ENCODE assay signal across 9 cellular contexts in genomic region chr15:82571722-82572222, GRCh38. TPM values are rescaled to one million over a fixed set of nuclear protein-coding genes. Genes with fewer than 3 reads are reported as not detected.
A peak's percentile ranks its signal among the peaks of the same experiment; 100 is the strongest.
DNase-seq lines count a peak whose midpoint lies in the region; ATAC-seq, FAIRE-seq and TF ChIP-seq lines count a peak whose summit lies in the region.
"Had no signal": no experiment of that assay in that cellular context is flagged by ENCODE, and none has a peak within 500 bp of the region (broad histone marks: within the 10 kb centered on the region; RNA-seq: fewer than 3 reads in every experiment).

No MANE protein-coding gene starts in this region.

- ATAC-seq in stimulated activated effector memory CD8-positive, alpha-beta T cell treated with anti-CD3 and anti-CD28 coated beads, Interleukin-12 subunit alpha, Interleukin-12 subunit beta, amount 100 ng/mL, for 72 hours, result peak; percentile 12
- ATAC-seq in HG02763 (IDR thresholded peaks at IDR 0.05; ENCODE audit: unreplicated experiment) (no peak), GM18511 (IDR thresholded peaks at IDR 0.05; ENCODE audit: unreplicated experiment) (no peak)

- intact Hi-C loops in kidney (cut with DNase I), result no loop called here

- no peaks in the 10 kb centered on the region for H3K36me3 Mint-ChIP-seq in stimulated activated effector memory CD8-positive, alpha-beta T cell treated with anti-CD3 and anti-CD28 coated beads, Interleukin-12 subunit alpha, Interleukin-12 subunit beta, amount 100 ng/mL, for 72 hours

- DNase-seq in AG10803 (ENCODE audit: low read depth) (peak; percentile 77), MG63 (peak; percentile 76), cerebellum (ENCODE audit: low spot score) (peak; percentile 91), kidney (peak; percentile 83), COLO668 (lab: John Stamatoyannopoulos, UW; ENCODE audit: unreplicated experiment) (no peak)
- DNase-seq in stimulated activated effector memory CD8-positive, alpha-beta T cell treated with anti-CD3 and anti-CD28 coated beads, Interleukin-12 subunit alpha, Interleukin-12 subunit beta, amount 100 ng/mL, for 72 hours (ENCODE audit: low spot score in 2 of 2), result no peak

- H3K4me3 Mint-ChIP-seq in stimulated activated effector memory CD8-positive, alpha-beta T cell treated with anti-CD3 and anti-CD28 coated beads, Interleukin-12 subunit alpha, Interleukin-12 subunit beta, amount 100 ng/mL, for 72 hours, result no peak overlapping the region

- no peaks in the 10 kb centered on the region for H3K4me1 Mint-ChIP-seq in stimulated activated effector memory CD8-positive, alpha-beta T cell treated with anti-CD3 and anti-CD28 coated beads, Interleukin-12 subunit alpha, Interleukin-12 subunit beta, amount 100 ng/mL, for 72 hours

- H3K9me3 Mint-ChIP-seq in stimulated activated effector memory CD8-positive, alpha-beta T cell treated with anti-CD3 and anti-CD28 coated beads, Interleukin-12 subunit alpha, Interleukin-12 subunit beta, amount 100 ng/mL, for 72 hours, result no peaks in the 10 kb centered on the region

- H3K36me3 ChIP-seq in MG63 (no peaks in the 10 kb centered on the region; the same call in 1 of the 2 replicates), kidney (ENCODE audit: control insufficient read depth in 1 of 2, insufficient read depth in 2 of 2, low read length in 2 of 2) (no peaks in the 10 kb centered on the region)

- H3K4me3 ChIP-seq in AG10803 (ENCODE audit: low read length), result peak overlapping the region; percentile 65
- H3K4me3 ChIP-seq in MG63, result peak overlapping the region; percentile 33
- peak overlapping the region in 1 of 2 donors; percentile 28 for H3K4me3 ChIP-seq in kidney (ENCODE audit: low read length in 2 of 2)

- no peak overlapping the region for H3K27ac ChIP-seq in kidney (ENCODE audit: low read depth in 2 of 2, low read length in 2 of 2)

- H3K9me3 ChIP-seq in MG63 (no peaks in the 10 kb centered on the region), kidney (ENCODE audit: control insufficient read depth in 1 of 2, low read length in 2 of 2) (no peaks in the 10 kb centered on the region)

- no peak overlapping the region for H3K27ac Mint-ChIP-seq in stimulated activated effector memory CD8-positive, alpha-beta T cell treated with anti-CD3 and anti-CD28 coated beads, Interleukin-12 subunit alpha, Interleukin-12 subunit beta, amount 100 ng/mL, for 72 hours

- no peak overlapping the region for H3K9ac ChIP-seq in kidney (ENCODE audit: low read length in 2 of 2)

- no peak for TF ChIP-seq CTCF in AG10803 (conservative IDR thresholded peaks at IDR 0.05; ENCODE audit: low read length)
- TF ChIP-seq CTCF in kidney (IDR thresholded peaks at IDR 0.05; ENCODE audit: borderline replicate concordance, extremely low read depth, insufficient read depth), result no peak

- no peak for FAIRE-seq in kidney (lab: Jason Lieb, UNC)
- FAIRE-seq: bronchial epithelial cell had no signal

- H3K27me3 ChIP-seq in MG63, result no peaks in the 10 kb centered on the region

- peaks cover 0 to 4% of the 10 kb centered on the region in 2 donors for H3K4me1 ChIP-seq in kidney (ENCODE audit: control insufficient read depth in 1 of 2, insufficient read depth in 1 of 2, low read depth in 1 of 2, low read length in 2 of 2)

RNA-seq across cellular contexts. Expression of gene RPS17, which starts 31.5 kb away (rescaled TPM):
- total RNA-seq in MG63 (2014; rRNA removed; shearing (Covaris generic); ENCODE audit: low replicate concordance), result 4,857 and 6,303 TPM in 2 replicates
- total RNA-seq in cerebellum (1,164 TPM), kidney (1,125 TPM)
- polyA plus RNA-seq in kidney (ENCODE audit: insufficient read depth, low read depth, low replicate concordance), result 2,465 TPM

Comparison
In these comparisons a context has a peak if more than half of its experiments do, and no peak if none do; other contexts are left out.
1. DNase-seq: peak in AG10803 (single experiment), MG63 (single experiment), cerebellum (single experiment) and kidney (single experiment); none in stimulated activated effector memory CD8-positive, alpha-beta T cell treated with anti-CD3 and anti-CD28 coated beads, Interleukin-12 subunit alpha, Interleukin-12 subunit beta, amount 100 ng/mL, for 72 hours (0 of 2) and COLO668 (single experiment).